Comparison of ENCODE assay signal across 31 cellular contexts in genomic region chr3:127273196-127273595, GRCh38. TPM values are rescaled to one million over a fixed set of nuclear protein-coding genes. Genes with fewer than 3 reads are reported as not detected.
"Had no signal": no experiment of that assay in that cellular context is flagged by ENCODE, and none has a peak within 500 bp of the region (broad histone marks: within the 10 kb centered on the region; RNA-seq: fewer than 3 reads in every experiment).

No MANE protein-coding gene starts in this region.

- H3K4me3 ChIP-seq: coronary artery, hepatocyte, left ventricle myocardium inferior, lower lobe of right lung, neural progenitor cell, ovary, spleen, tibial nerve, upper lobe of right lung, vagina had no signal

- H3K36me3 Mint-ChIP-seq: natural killer cell treated with Interleukin-12 subunit alpha and Interleukin-12 subunit beta and Interleukin-15 and Interleukin-18, amount 100 ng/mL, for 72 hours; neural progenitor cell; stimulated activated memory B cell treated with anti-CD40 and anti-IgM and Interleukin-4, amounts not matched to agents 10 μg/mL and 1 μg/mL and 100 μg/mL, for 72 hours had no signal

- H3K79me2 ChIP-seq: hepatocyte had no signal

- H3K27me3 ChIP-seq: hepatocyte, neural progenitor cell, ovary, tibial nerve, upper lobe of right lung, vagina had no signal

- H3K9ac ChIP-seq: neural progenitor cell had no signal

- H3K9me3 Mint-ChIP-seq: natural killer cell treated with Interleukin-12 subunit alpha and Interleukin-12 subunit beta and Interleukin-15 and Interleukin-18, amount 100 ng/mL, for 72 hours; stimulated activated memory B cell treated with anti-CD40 and anti-IgM and Interleukin-4, amounts not matched to agents 10 μg/mL and 1 μg/mL and 100 μg/mL, for 72 hours had no signal

- H3K36me3 ChIP-seq: left ventricle myocardium inferior, lower lobe of right lung, neural progenitor cell, ovary, spleen, tibial nerve, upper lobe of right lung, vagina had no signal

- H3K4me1 ChIP-seq: left ventricle myocardium inferior, lower lobe of right lung, neural progenitor cell, spleen, tibial nerve, upper lobe of right lung, vagina had no signal

- H3K27ac Mint-ChIP-seq: endodermal cell; natural killer cell treated with Interleukin-12 subunit alpha and Interleukin-12 subunit beta and Interleukin-15 and Interleukin-18, amount 100 ng/mL, for 72 hours; neural progenitor cell; progenitor cell of endocrine pancreas; stimulated activated memory B cell treated with anti-CD40 and anti-IgM and Interleukin-4, amounts not matched to agents 10 μg/mL and 1 μg/mL and 100 μg/mL, for 72 hours; stimulated activated naive CD8-positive, alpha-beta T cell treated with anti-CD3 and anti-CD28 coated beads, Interleukin-15, Interleukin-2, amounts not matched to agents 100 ng/mL and 50 ng/mL, for 24 hours had no signal

- H3K4me3 Mint-ChIP-seq: endodermal cell; natural killer cell treated with Interleukin-12 subunit alpha and Interleukin-12 subunit beta and Interleukin-15 and Interleukin-18, amount 100 ng/mL, for 72 hours; neural progenitor cell; stimulated activated memory B cell treated with anti-CD40 and anti-IgM and Interleukin-4, amounts not matched to agents 10 μg/mL and 1 μg/mL and 100 μg/mL, for 72 hours; stimulated activated naive CD8-positive, alpha-beta T cell treated with anti-CD3 and anti-CD28 coated beads, Interleukin-15, Interleukin-2, amounts not matched to agents 100 ng/mL and 50 ng/mL, for 24 hours had no signal

- H3K4me1 Mint-ChIP-seq: endodermal cell; neural progenitor cell; stimulated activated memory B cell treated with anti-CD40 and anti-IgM and Interleukin-4, amounts not matched to agents 10 μg/mL and 1 μg/mL and 100 μg/mL, for 72 hours had no signal

- H3K4me2 ChIP-seq: hepatocyte, neural progenitor cell had no signal

- H3K27ac ChIP-seq: coronary artery, hepatocyte, left ventricle myocardium inferior, lower lobe of right lung, neural progenitor cell, ovary, spleen, tibial nerve, upper lobe of right lung, vagina had no signal

- ATAC-seq: esophagus mucosa, lower lobe of right lung, sciatic nerve had no signal

- H3K9me3 ChIP-seq: ovary, upper lobe of right lung, vagina had no signal

- DNase-seq: effector CD4-positive, alpha-beta T cell; endodermal cell; foreskin fibroblast; head of caudate nucleus; left ventricle myocardium inferior; lower lobe of right lung; mesenchymal stem cell; midbrain; nucleus accumbens; ovary; spleen; stimulated activated CD4-positive, alpha-beta T cell treated with anti-CD3 and anti-CD28 coated beads, Interleukin-15, amount 100 ng/mL, for 24 hours; stimulated activated CD4-positive, alpha-beta T cell treated with anti-CD3 and anti-CD28 coated beads, Interleukin-1b, Interleukin-23, amount 100 ng/mL, for 48 hours; stimulated activated CD4-positive, alpha-beta T cell treated with anti-CD3 and anti-CD28 coated beads, Interleukin-4, amount 100 ng/mL, for 24 hours; upper lobe of right lung had no signal

- H2AFZ ChIP-seq: hepatocyte, neural progenitor cell had no signal

RNA-seq across cellular contexts. Expression of gene PRR20G, which starts 14.7 kb away (rescaled TPM):
- total RNA-seq: chondrocyte; dermis microvascular lymphatic vessel endothelial cell; endodermal cell; endothelial cell of umbilical vein; esophagus mucosa; hepatocyte; left ventricle myocardium inferior; lower lobe of right lung; natural killer cell treated with Interleukin-12 subunit alpha and Interleukin-12 subunit beta and Interleukin-15 and Interleukin-18, amount 100 ng/mL, for 72 hours; ovary; progenitor cell of endocrine pancreas; sciatic nerve; skeletal muscle tissue; spleen; temporal lobe; tibial nerve; upper lobe of right lung; vagina had no signal
- polyA plus RNA-seq: endothelial cell of umbilical vein, hepatocyte, ovary, spleen had no signal
